In genomic region chr9:105557804-105558610, GRCh38 we compare ENCODE assay signal across 1 cellular context.
A peak's percentile ranks its signal among the peaks of the same experiment; 100 is the strongest.
TF ChIP-seq lines count a peak whose summit lies in the region.

FKTN (plus strand) TSS chr9:105558131; CDS start chr9:105575033, 16,902 bp downstream.

TF ChIP-seq in HepG2, 621 proteins besides CTCF, POLR2A, EP300 and RAD21 (continued from another document and continues in another):
- TF ChIP-seq, protein P1, sequence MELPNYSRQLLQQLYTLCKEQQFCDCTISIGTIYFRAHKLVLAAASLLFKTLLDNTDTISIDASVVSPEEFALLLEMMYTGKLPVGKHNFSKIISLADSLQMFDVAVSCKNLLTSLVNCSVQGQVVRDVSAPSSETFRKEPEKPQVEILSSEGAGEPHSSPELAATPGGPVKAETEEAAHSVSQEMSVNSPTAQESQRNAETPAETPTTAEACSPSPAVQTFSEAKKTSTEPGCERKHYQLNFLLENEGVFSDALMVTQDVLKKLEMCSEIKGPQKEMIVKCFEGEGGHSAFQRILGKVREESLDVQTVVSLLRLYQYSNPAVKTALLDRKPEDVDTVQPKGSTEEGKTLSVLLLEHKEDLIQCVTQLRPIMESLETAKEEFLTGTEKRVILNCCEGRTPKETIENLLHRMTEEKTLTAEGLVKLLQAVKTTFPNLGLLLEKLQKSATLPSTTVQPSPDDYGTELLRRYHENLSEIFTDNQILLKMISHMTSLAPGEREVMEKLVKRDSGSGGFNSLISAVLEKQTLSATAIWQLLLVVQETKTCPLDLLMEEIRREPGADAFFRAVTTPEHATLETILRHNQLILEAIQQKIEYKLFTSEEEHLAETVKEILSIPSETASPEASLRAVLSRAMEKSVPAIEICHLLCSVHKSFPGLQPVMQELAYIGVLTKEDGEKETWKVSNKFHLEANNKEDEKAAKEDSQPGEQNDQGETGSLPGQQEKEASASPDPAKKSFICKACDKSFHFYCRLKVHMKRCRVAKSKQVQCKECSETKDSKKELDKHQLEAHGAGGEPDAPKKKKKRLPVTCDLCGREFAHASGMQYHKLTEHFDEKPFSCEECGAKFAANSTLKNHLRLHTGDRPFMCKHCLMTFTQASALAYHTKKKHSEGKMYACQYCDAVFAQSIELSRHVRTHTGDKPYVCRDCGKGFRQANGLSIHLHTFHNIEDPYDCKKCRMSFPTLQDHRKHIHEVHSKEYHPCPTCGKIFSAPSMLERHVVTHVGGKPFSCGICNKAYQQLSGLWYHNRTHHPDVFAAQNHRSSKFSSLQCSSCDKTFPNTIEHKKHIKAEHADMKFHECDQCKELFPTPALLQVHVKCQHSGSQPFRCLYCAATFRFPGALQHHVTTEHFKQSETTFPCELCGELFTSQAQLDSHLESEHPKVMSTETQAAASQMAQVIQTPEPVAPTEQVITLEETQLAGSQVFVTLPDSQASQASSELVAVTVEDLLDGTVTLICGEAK (IDR thresholded peaks at IDR 0.05), result no peak
- TF ChIP-seq, protein P1 (CRISPR knock-in tag; IDR thresholded peaks at IDR 0.05), result 0 out of 2 replicates have a peak, but pooled peaks have one; percentile 27
- TF ChIP-seq IKZF5 (CRISPR knock-in tag; IDR thresholded peaks at IDR 0.05) (no peak; the same call in 1 of the 2 replicates), ETV6 (CRISPR knock-in tag; conservative IDR thresholded peaks at IDR 0.05) (no peak; the same call in 1 of the 2 replicates), CENPX (CRISPR knock-in tag; IDR thresholded peaks at IDR 0.05) (no peak), PBX3 (CRISPR knock-in tag; IDR thresholded peaks at IDR 0.05; ENCODE audit: borderline replicate concordance) (no peak), HOXD1 (CRISPR knock-in tag; IDR thresholded peaks at IDR 0.05) (0 out of 2 replicates have a peak, but pooled peaks have one; percentile 64), RBM22 (optimal IDR thresholded peaks at IDR 0.05; ENCODE audit: low read length) (no peak), HMGA1 (CRISPR knock-in tag; conservative IDR thresholded peaks at IDR 0.05) (no peak), NR2F2 (IDR thresholded peaks at IDR 0.05; ENCODE audit: borderline replicate concordance, low read depth) (no peak), MZF1 (CRISPR knock-in tag; IDR thresholded peaks at IDR 0.05; ENCODE audit: borderline replicate concordance) (0 out of 2 replicates have a peak, but pooled peaks have one; percentile 46), ZNF446 (CRISPR knock-in tag; IDR thresholded peaks at IDR 0.05) (no peak), BRD4 (CRISPR knock-in tag; IDR thresholded peaks at IDR 0.05) (peak; percentile 42; the same call in 1 of the 2 replicates), ZNF232 (CRISPR knock-in tag; IDR thresholded peaks at IDR 0.05; ENCODE audit: borderline replicate concordance) (peak; percentile 62; the same call in 1 of the 2 replicates), ZSCAN9 (CRISPR knock-in tag; IDR thresholded peaks at IDR 0.05; ENCODE audit: borderline replicate concordance) (no peak), ZMYM4 (CRISPR knock-in tag; IDR thresholded peaks at IDR 0.05) (peak; percentile 82), ZNF7 (CRISPR knock-in tag; IDR thresholded peaks at IDR 0.05) (no peak), ZBTB7B (CRISPR knock-in tag; IDR thresholded peaks at IDR 0.05) (no peak), SRSF9 (IDR thresholded peaks at IDR 0.05; ENCODE audit: borderline replicate concordance, insufficient read depth, low read depth, low read length, poor library complexity, severe bottlenecking) (no peak), NBN (conservative IDR thresholded peaks at IDR 0.05) (no peak), MAFK (conservative IDR thresholded peaks at IDR 0.05 in 1 of 2, IDR thresholded peaks at IDR 0.05 in 1 of 2; ENCODE audit: low read length in 2 of 2) (no peak), ZNF781 (CRISPR knock-in tag; IDR thresholded peaks at IDR 0.05; ENCODE audit: borderline replicate concordance, not compliant biosample characterization) (peak; percentile 80), HHEX (CRISPR knock-in tag; IDR thresholded peaks at IDR 0.05) (no peak)
- TF ChIP-seq, protein P2, sequence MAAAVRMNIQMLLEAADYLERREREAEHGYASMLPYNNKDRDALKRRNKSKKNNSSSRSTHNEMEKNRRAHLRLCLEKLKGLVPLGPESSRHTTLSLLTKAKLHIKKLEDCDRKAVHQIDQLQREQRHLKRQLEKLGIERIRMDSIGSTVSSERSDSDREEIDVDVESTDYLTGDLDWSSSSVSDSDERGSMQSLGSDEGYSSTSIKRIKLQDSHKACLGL (CRISPR knock-in tag; IDR thresholded peaks at IDR 0.05), result no peak; the same call in 1 of the 2 replicates
- TF ChIP-seq, protein P3, sequence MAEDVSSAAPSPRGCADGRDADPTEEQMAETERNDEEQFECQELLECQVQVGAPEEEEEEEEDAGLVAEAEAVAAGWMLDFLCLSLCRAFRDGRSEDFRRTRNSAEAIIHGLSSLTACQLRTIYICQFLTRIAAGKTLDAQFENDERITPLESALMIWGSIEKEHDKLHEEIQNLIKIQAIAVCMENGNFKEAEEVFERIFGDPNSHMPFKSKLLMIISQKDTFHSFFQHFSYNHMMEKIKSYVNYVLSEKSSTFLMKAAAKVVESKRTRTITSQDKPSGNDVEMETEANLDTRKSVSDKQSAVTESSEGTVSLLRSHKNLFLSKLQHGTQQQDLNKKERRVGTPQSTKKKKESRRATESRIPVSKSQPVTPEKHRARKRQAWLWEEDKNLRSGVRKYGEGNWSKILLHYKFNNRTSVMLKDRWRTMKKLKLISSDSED (CRISPR knock-in tag; IDR thresholded peaks at IDR 0.05), result no peak
- TF ChIP-seq, protein P4, sequence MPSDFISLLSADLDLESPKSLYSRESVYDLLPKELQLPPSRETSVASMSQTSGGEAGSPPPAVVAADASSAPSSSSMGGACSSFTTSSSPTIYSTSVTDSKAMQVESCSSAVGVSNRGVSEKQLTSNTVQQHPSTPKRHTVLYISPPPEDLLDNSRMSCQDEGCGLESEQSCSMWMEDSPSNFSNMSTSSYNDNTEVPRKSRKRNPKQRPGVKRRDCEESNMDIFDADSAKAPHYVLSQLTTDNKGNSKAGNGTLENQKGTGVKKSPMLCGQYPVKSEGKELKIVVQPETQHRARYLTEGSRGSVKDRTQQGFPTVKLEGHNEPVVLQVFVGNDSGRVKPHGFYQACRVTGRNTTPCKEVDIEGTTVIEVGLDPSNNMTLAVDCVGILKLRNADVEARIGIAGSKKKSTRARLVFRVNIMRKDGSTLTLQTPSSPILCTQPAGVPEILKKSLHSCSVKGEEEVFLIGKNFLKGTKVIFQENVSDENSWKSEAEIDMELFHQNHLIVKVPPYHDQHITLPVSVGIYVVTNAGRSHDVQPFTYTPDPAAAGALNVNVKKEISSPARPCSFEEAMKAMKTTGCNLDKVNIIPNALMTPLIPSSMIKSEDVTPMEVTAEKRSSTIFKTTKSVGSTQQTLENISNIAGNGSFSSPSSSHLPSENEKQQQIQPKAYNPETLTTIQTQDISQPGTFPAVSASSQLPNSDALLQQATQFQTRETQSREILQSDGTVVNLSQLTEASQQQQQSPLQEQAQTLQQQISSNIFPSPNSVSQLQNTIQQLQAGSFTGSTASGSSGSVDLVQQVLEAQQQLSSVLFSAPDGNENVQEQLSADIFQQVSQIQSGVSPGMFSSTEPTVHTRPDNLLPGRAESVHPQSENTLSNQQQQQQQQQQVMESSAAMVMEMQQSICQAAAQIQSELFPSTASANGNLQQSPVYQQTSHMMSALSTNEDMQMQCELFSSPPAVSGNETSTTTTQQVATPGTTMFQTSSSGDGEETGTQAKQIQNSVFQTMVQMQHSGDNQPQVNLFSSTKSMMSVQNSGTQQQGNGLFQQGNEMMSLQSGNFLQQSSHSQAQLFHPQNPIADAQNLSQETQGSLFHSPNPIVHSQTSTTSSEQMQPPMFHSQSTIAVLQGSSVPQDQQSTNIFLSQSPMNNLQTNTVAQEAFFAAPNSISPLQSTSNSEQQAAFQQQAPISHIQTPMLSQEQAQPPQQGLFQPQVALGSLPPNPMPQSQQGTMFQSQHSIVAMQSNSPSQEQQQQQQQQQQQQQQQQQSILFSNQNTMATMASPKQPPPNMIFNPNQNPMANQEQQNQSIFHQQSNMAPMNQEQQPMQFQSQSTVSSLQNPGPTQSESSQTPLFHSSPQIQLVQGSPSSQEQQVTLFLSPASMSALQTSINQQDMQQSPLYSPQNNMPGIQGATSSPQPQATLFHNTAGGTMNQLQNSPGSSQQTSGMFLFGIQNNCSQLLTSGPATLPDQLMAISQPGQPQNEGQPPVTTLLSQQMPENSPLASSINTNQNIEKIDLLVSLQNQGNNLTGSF (CRISPR knock-in tag; IDR thresholded peaks at IDR 0.05), result peak; percentile 31; the same call in 1 of the 2 replicates
- TF ChIP-seq, protein P5, sequence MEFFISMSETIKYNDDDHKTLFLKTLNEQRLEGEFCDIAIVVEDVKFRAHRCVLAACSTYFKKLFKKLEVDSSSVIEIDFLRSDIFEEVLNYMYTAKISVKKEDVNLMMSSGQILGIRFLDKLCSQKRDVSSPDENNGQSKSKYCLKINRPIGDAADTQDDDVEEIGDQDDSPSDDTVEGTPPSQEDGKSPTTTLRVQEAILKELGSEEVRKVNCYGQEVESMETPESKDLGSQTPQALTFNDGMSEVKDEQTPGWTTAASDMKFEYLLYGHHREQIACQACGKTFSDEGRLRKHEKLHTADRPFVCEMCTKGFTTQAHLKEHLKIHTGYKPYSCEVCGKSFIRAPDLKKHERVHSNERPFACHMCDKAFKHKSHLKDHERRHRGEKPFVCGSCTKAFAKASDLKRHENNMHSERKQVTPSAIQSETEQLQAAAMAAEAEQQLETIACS (CRISPR knock-in tag; IDR thresholded peaks at IDR 0.05), result no peak
- TF ChIP-seq, protein P6, sequence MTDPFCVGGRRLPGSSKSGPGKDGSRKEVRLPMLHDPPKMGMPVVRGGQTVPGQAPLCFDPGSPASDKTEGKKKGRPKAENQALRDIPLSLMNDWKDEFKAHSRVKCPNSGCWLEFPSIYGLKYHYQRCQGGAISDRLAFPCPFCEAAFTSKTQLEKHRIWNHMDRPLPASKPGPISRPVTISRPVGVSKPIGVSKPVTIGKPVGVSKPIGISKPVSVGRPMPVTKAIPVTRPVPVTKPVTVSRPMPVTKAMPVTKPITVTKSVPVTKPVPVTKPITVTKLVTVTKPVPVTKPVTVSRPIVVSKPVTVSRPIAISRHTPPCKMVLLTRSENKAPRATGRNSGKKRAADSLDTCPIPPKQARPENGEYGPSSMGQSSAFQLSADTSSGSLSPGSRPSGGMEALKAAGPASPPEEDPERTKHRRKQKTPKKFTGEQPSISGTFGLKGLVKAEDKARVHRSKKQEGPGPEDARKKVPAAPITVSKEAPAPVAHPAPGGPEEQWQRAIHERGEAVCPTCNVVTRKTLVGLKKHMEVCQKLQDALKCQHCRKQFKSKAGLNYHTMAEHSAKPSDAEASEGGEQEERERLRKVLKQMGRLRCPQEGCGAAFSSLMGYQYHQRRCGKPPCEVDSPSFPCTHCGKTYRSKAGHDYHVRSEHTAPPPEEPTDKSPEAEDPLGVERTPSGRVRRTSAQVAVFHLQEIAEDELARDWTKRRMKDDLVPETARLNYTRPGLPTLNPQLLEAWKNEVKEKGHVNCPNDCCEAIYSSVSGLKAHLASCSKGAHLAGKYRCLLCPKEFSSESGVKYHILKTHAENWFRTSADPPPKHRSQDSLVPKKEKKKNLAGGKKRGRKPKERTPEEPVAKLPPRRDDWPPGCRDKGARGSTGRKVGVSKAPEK (CRISPR knock-in tag; IDR thresholded peaks at IDR 0.05; ENCODE audit: borderline replicate concordance), result 0 out of 2 replicates have a peak, but pooled peaks have one; percentile 21
- TF ChIP-seq, protein P7, sequence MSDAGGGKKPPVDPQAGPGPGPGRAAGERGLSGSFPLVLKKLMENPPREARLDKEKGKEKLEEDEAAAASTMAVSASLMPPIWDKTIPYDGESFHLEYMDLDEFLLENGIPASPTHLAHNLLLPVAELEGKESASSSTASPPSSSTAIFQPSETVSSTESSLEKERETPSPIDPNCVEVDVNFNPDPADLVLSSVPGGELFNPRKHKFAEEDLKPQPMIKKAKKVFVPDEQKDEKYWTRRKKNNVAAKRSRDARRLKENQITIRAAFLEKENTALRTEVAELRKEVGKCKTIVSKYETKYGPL (CRISPR knock-in tag; IDR thresholded peaks at IDR 0.05), result no peak; the same call in 1 of the 2 replicates
